In genomic region chr6:167113935-167114910, GRCh38 we compare ENCODE assay signal across 9 cellular contexts. TPM values are rescaled to one million over a fixed set of nuclear protein-coding genes. Genes with fewer than 3 reads are reported as not detected.
DNase-seq lines count a peak whose midpoint lies in the region; ATAC-seq lines count a peak whose summit lies in the region.
"Had no signal": no experiment of that assay in that cellular context is flagged by ENCODE, and none has a peak within 500 bp of the region (broad histone marks: within the 10 kb centered on the region; RNA-seq: fewer than 3 reads in every experiment).

No MANE protein-coding gene starts in this region.

- H3K36me3 Mint-ChIP-seq in activated CD8-positive, alpha-beta memory T cell treated with anti-CD3 and anti-CD28 coated beads, Interleukin-2, amount 10 ng/mL, durations not matched to agents 7 days and 5 days, result peaks cover 4% of the 10 kb centered on the region
- peaks cover 2% of the 10 kb centered on the region for H3K36me3 Mint-ChIP-seq in activated CD4-positive, alpha-beta memory T cell treated with anti-CD3 and anti-CD28 coated beads for 36 hours

- CTCF ChIA-PET in activated CD8-positive, alpha-beta memory T cell treated with anti-CD3 and anti-CD28 coated beads, Interleukin-2, amount 10 ng/mL, durations not matched to agents 7 days and 5 days (lab: Charles Lee), result interaction anchor here (1.5 to 1.7 kb wide), 2 partner anchors 9 to 20 kb away, joined by 4 read pairs; no protein-coding TSS in a partner anchor
- CTCF ChIA-PET in activated CD4-positive, alpha-beta memory T cell treated with anti-CD3 and anti-CD28 coated beads for 36 hours (lab: Charles Lee), result interaction anchor here (0.6 to 1.7 kb wide), 4 partner anchors 19 to 67 kb away, joined by 3 to 6 read pairs (median 3); no protein-coding TSS in a partner anchor

- H3K9me3 Mint-ChIP-seq in activated CD8-positive, alpha-beta memory T cell treated with anti-CD3 and anti-CD28 coated beads, Interleukin-2, amount 10 ng/mL, durations not matched to agents 7 days and 5 days (ENCODE audit: low read depth), result peaks cover 3% of the 10 kb centered on the region
- H3K9me3 Mint-ChIP-seq in activated CD4-positive, alpha-beta memory T cell treated with anti-CD3 and anti-CD28 coated beads for 36 hours, result no peaks in the 10 kb centered on the region

- peaks cover 19% of the 10 kb centered on the region for H3K27me3 Mint-ChIP-seq in activated CD8-positive, alpha-beta memory T cell treated with anti-CD3 and anti-CD28 coated beads, Interleukin-2, amount 10 ng/mL, durations not matched to agents 7 days and 5 days
- H3K27me3 Mint-ChIP-seq in activated CD4-positive, alpha-beta memory T cell treated with anti-CD3 and anti-CD28 coated beads for 36 hours, result no peaks in the 10 kb centered on the region

- POLR2A ChIA-PET in activated CD4-positive, alpha-beta memory T cell treated with anti-CD3 and anti-CD28 coated beads for 36 hours (lab: Charles Lee), result interaction anchor here (0.7 to 2.5 kb wide), 5 partner anchors 16 to 70 kb away, joined by 3 to 10 read pairs (median 4); no protein-coding TSS in a partner anchor

- ATAC-seq in activated CD8-positive, alpha-beta memory T cell treated with anti-CD3 and anti-CD28 coated beads, Interleukin-2, amount 10 ng/mL, durations not matched to agents 7 days and 5 days, result peak; percentile 65
- peak; percentile 83 for ATAC-seq in HG02973 (IDR thresholded peaks at IDR 0.05; ENCODE audit: unreplicated experiment)

- peaks cover 66% of the 10 kb centered on the region for H3K4me1 Mint-ChIP-seq in activated CD8-positive, alpha-beta memory T cell treated with anti-CD3 and anti-CD28 coated beads, Interleukin-2, amount 10 ng/mL, durations not matched to agents 7 days and 5 days
- H3K4me1 Mint-ChIP-seq in activated CD4-positive, alpha-beta memory T cell treated with anti-CD3 and anti-CD28 coated beads for 36 hours (ENCODE audit: low read depth), result peaks cover 83% of the 10 kb centered on the region

- H3K4me3 Mint-ChIP-seq in activated CD8-positive, alpha-beta memory T cell treated with anti-CD3 and anti-CD28 coated beads, Interleukin-2, amount 10 ng/mL, durations not matched to agents 7 days and 5 days, result peak overlapping the region; percentile 22
- peak overlapping the region; percentile 76 for H3K4me3 Mint-ChIP-seq in activated CD4-positive, alpha-beta memory T cell treated with anti-CD3 and anti-CD28 coated beads for 36 hours

- H3K27ac Mint-ChIP-seq in activated CD8-positive, alpha-beta memory T cell treated with anti-CD3 and anti-CD28 coated beads, Interleukin-2, amount 10 ng/mL, durations not matched to agents 7 days and 5 days, result peak overlapping the region; percentile 73
- H3K27ac Mint-ChIP-seq in activated CD4-positive, alpha-beta memory T cell treated with anti-CD3 and anti-CD28 coated beads for 36 hours, result peak overlapping the region; percentile 94

- peak; percentile 77 for DNase-seq in activated CD8-positive, alpha-beta memory T cell treated with anti-CD3 and anti-CD28 coated beads, Interleukin-2, amount 10 ng/mL, durations not matched to agents 7 days and 5 days
- no peak for DNase-seq in activated CD8-positive, alpha-beta memory T cell treated with anti-CD3 and anti-CD28 coated beads for 24 hours
- DNase-seq in activated CD4-positive, alpha-beta memory T cell treated with anti-CD3 and anti-CD28 coated beads for 36 hours, result peak; percentile 90
- DNase-seq in stimulated activated CD8-positive, alpha-beta memory T cell treated with anti-CD3 and anti-CD28 coated beads, Interleukin-4, amount 100 ng/mL, for 48 hours, result peak; percentile 48
- DNase-seq in cerebellar nuclear complex (lab: John Stamatoyannopoulos, UW) (no peak), Ammon's horn (ENCODE audit: low spot score) (no peak), NCI-H2196 treated with DMSO at 0.1 percent for 48 hours (lab: John Stamatoyannopoulos, UW; ENCODE audit: unreplicated experiment) (no peak)

- intact Hi-C loops in activated CD4-positive, alpha-beta memory T cell treated with anti-CD3 and anti-CD28 coated beads for 36 hours (cut with micrococcal nuclease), result loop anchor here (1.0 to 5.0 kb wide), 4 partner anchors 35 to 163 kb away; partner anchors contain the start of gene CEP43

RNA-seq across cellular contexts. Expression of gene CCR6, which starts 8.7 kb away (rescaled TPM):
- 1 to 10 TPM; 8.7 to 9.1 TPM for total RNA-seq in activated CD8-positive, alpha-beta memory T cell treated with anti-CD3 and anti-CD28 coated beads, Interleukin-2, amount 10 ng/mL, durations not matched to agents 7 days and 5 days
- 1 to 10 TPM; 5.1 to 7.4 TPM for total RNA-seq in activated CD4-positive, alpha-beta memory T cell treated with anti-CD3 and anti-CD28 coated beads for 36 hours
- total RNA-seq: RPMI7951 had no signal

RNA-seq across cellular contexts. Expression of gene GPR31, which starts 43.6 kb away (rescaled TPM):
- not detected for total RNA-seq in activated CD8-positive, alpha-beta memory T cell treated with anti-CD3 and anti-CD28 coated beads, Interleukin-2, amount 10 ng/mL, durations not matched to agents 7 days and 5 days
- not detected for total RNA-seq in activated CD4-positive, alpha-beta memory T cell treated with anti-CD3 and anti-CD28 coated beads for 36 hours
- total RNA-seq: RPMI7951 had no signal

Comparison
In these comparisons a context has a peak if more than half of its experiments do, and no peak if none do; other contexts are left out.
1. DNase-seq: peak in activated CD8-positive, alpha-beta memory T cell treated with anti-CD3 and anti-CD28 coated beads, Interleukin-2, amount 10 ng/mL, durations not matched to agents 7 days and 5 days (single experiment), activated CD4-positive, alpha-beta memory T cell treated with anti-CD3 and anti-CD28 coated beads for 36 hours (single experiment) and stimulated activated CD8-positive, alpha-beta memory T cell treated with anti-CD3 and anti-CD28 coated beads, Interleukin-4, amount 100 ng/mL, for 48 hours (single experiment); none in activated CD8-positive, alpha-beta memory T cell treated with anti-CD3 and anti-CD28 coated beads for 24 hours (single experiment), cerebellar nuclear complex (0 of 2), Ammon's horn (single experiment) and NCI-H2196 treated with DMSO at 0.1 percent for 48 hours (single experiment).